14 cellular contexts compared by ENCODE assay signal in genomic region chr3:151879684-151880282, GRCh38. TPM values are rescaled to one million over a fixed set of nuclear protein-coding genes. Genes with fewer than 3 reads are reported as not detected.
DNase-seq lines count a peak whose midpoint lies in the region; ATAC-seq, FAIRE-seq and TF ChIP-seq lines count a peak whose summit lies in the region.
"Had no signal": no experiment of that assay in that cellular context is flagged by ENCODE, and none has a peak within 500 bp of the region (broad histone marks: within the 10 kb centered on the region; RNA-seq: fewer than 3 reads in every experiment).

No MANE protein-coding gene starts in this region.

- no peak overlapping the region for H3K4me3 Mint-ChIP-seq in activated CD8-positive, alpha-beta memory T cell treated with anti-CD3 and anti-CD28 coated beads, Interleukin-2, amount 10 ng/mL, durations not matched to agents 7 days and 5 days
- no peak overlapping the region for H3K4me3 Mint-ChIP-seq in activated naive CD8-positive, alpha-beta T cell treated with anti-CD3 and anti-CD28 coated beads, Interleukin-2, amount 10 ng/mL, durations not matched to agents 7 days and 5 days

- no peak for DNase-seq in activated CD8-positive, alpha-beta memory T cell treated with anti-CD3 and anti-CD28 coated beads, Interleukin-2, amount 10 ng/mL, durations not matched to agents 7 days and 5 days
- DNase-seq in activated CD8-positive, alpha-beta memory T cell treated with anti-CD3 and anti-CD28 coated beads for 24 hours = no peak
- no peak for DNase-seq in activated naive CD8-positive, alpha-beta T cell treated with anti-CD3 and anti-CD28 coated beads, Interleukin-2, amount 10 ng/mL, durations not matched to agents 7 days and 5 days
- DNase-seq in effector CD8-positive, alpha-beta T cell (lab: John Stamatoyannopoulos, UW) = no peak
- no peak for DNase-seq in H54 (ENCODE audit: insufficient read length, low spot score)
- DNase-seq in hypothalamus (lab: John Stamatoyannopoulos, UW) = no peak
- no peak for DNase-seq in right atrium auricular region (ENCODE audit: low spot score)
- DNase-seq: anterior cingulate cortex; NCI-H510A; stimulated activated CD4-positive, alpha-beta T cell treated with anti-CD3 and anti-CD28 coated beads, Interleukin-1b, Interleukin-23, amount 100 ng/mL, for 48 hours; testis had no signal

- peaks cover 19% of the 10 kb centered on the region for H3K27me3 Mint-ChIP-seq in activated CD8-positive, alpha-beta memory T cell treated with anti-CD3 and anti-CD28 coated beads, Interleukin-2, amount 10 ng/mL, durations not matched to agents 7 days and 5 days
- no peaks in the 10 kb centered on the region for H3K27me3 Mint-ChIP-seq in activated naive CD8-positive, alpha-beta T cell treated with anti-CD3 and anti-CD28 coated beads, Interleukin-2, amount 10 ng/mL, durations not matched to agents 7 days and 5 days

- no peak for TF ChIP-seq CTCF in right atrium auricular region (IDR thresholded peaks at IDR 0.05)

- CTCF ChIA-PET in activated CD8-positive, alpha-beta memory T cell treated with anti-CD3 and anti-CD28 coated beads, Interleukin-2, amount 10 ng/mL, durations not matched to agents 7 days and 5 days (lab: Charles Lee) = no interaction called here

- H3K27ac ChIP-seq in right atrium auricular region = no peak overlapping the region
- H3K27ac ChIP-seq: testis had no signal

- FAIRE-seq in H54 (lab: Jason Lieb, UNC) = no peak
- FAIRE-seq: endothelial cell of umbilical vein, islet of Langerhans had no signal

- H3K4me1 Mint-ChIP-seq in activated CD8-positive, alpha-beta memory T cell treated with anti-CD3 and anti-CD28 coated beads, Interleukin-2, amount 10 ng/mL, durations not matched to agents 7 days and 5 days = peaks cover 9% of the 10 kb centered on the region
- peaks cover 8% of the 10 kb centered on the region for H3K4me1 Mint-ChIP-seq in activated naive CD8-positive, alpha-beta T cell treated with anti-CD3 and anti-CD28 coated beads, Interleukin-2, amount 10 ng/mL, durations not matched to agents 7 days and 5 days

- H3K27me3 ChIP-seq in right atrium auricular region = no peaks in the 10 kb centered on the region
- H3K27me3 ChIP-seq: testis had no signal

- H3K9me3 ChIP-seq in right atrium auricular region = no peaks in the 10 kb centered on the region
- H3K9me3 ChIP-seq: testis had no signal

- no peaks in the 10 kb centered on the region for H3K36me3 Mint-ChIP-seq in activated CD8-positive, alpha-beta memory T cell treated with anti-CD3 and anti-CD28 coated beads, Interleukin-2, amount 10 ng/mL, durations not matched to agents 7 days and 5 days
- H3K36me3 Mint-ChIP-seq in activated naive CD8-positive, alpha-beta T cell treated with anti-CD3 and anti-CD28 coated beads, Interleukin-2, amount 10 ng/mL, durations not matched to agents 7 days and 5 days = no peaks in the 10 kb centered on the region

- TF ChIP-seq POLR2A in H54 (IDR thresholded peaks at IDR 0.05; ENCODE audit: low read depth, low read length) = no peak

- ATAC-seq in activated CD8-positive, alpha-beta memory T cell treated with anti-CD3 and anti-CD28 coated beads, Interleukin-2, amount 10 ng/mL, durations not matched to agents 7 days and 5 days = no peak
- ATAC-seq in HG03432 (IDR thresholded peaks at IDR 0.05; ENCODE audit: unreplicated experiment) = peak; percentile 62
- no peak for ATAC-seq in activated naive CD8-positive, alpha-beta T cell treated with anti-CD3 and anti-CD28 coated beads, Interleukin-2, amount 10 ng/mL, durations not matched to agents 7 days and 5 days (ENCODE audit: low read depth)

- H3K27ac Mint-ChIP-seq in activated CD8-positive, alpha-beta memory T cell treated with anti-CD3 and anti-CD28 coated beads, Interleukin-2, amount 10 ng/mL, durations not matched to agents 7 days and 5 days = peak overlapping the region; percentile 39
- H3K27ac Mint-ChIP-seq in activated naive CD8-positive, alpha-beta T cell treated with anti-CD3 and anti-CD28 coated beads, Interleukin-2, amount 10 ng/mL, durations not matched to agents 7 days and 5 days = peak overlapping the region; percentile 2

- peaks cover 0 to 11% of the 10 kb centered on the region in 2 donors for H3K4me1 ChIP-seq in right atrium auricular region
- H3K4me1 ChIP-seq: testis had no signal

- no peak overlapping the region for H3K4me3 ChIP-seq in right atrium auricular region
- H3K4me3 ChIP-seq: testis had no signal

- POLR2A ChIA-PET in activated naive CD8-positive, alpha-beta T cell treated with anti-CD3 and anti-CD28 coated beads, Interleukin-2, amount 10 ng/mL, durations not matched to agents 7 days and 5 days (lab: Charles Lee) = no interaction called here

- H3K36me3 ChIP-seq in right atrium auricular region = no peaks in the 10 kb centered on the region

- no peaks in the 10 kb centered on the region for H3K9me3 Mint-ChIP-seq in activated CD8-positive, alpha-beta memory T cell treated with anti-CD3 and anti-CD28 coated beads, Interleukin-2, amount 10 ng/mL, durations not matched to agents 7 days and 5 days (ENCODE audit: low read depth)
- no peaks in the 10 kb centered on the region for H3K9me3 Mint-ChIP-seq in activated naive CD8-positive, alpha-beta T cell treated with anti-CD3 and anti-CD28 coated beads, Interleukin-2, amount 10 ng/mL, durations not matched to agents 7 days and 5 days

RNA-seq across cellular contexts. Expression of gene SUCNR1, which starts 6.3 kb away (rescaled TPM):
- not detected for total RNA-seq in activated CD8-positive, alpha-beta memory T cell treated with anti-CD3 and anti-CD28 coated beads, Interleukin-2, amount 10 ng/mL, durations not matched to agents 7 days and 5 days
- under 1 TPM; 0.06 to 0.08 TPM for total RNA-seq in activated naive CD8-positive, alpha-beta T cell treated with anti-CD3 and anti-CD28 coated beads, Interleukin-2, amount 10 ng/mL, durations not matched to agents 7 days and 5 days
- total RNA-seq in right atrium auricular region = 1 to 10 TPM; 1.1 to 1.5 TPM
- total RNA-seq: endothelial cell of umbilical vein had no signal
